Comparison of ENCODE assay signal across 31 cellular contexts in genomic region chr1:119920104-119920968, GRCh38. TPM values are rescaled to one million over a fixed set of nuclear protein-coding genes. Genes with fewer than 3 reads are reported as not detected.
"Had no signal": no experiment of that assay in that cellular context is flagged by ENCODE, and none has a peak within 500 bp of the region (broad histone marks: within the 10 kb centered on the region; RNA-seq: fewer than 3 reads in every experiment).

No MANE protein-coding gene starts in this region.

- H3K27ac ChIP-seq: adrenal gland, body of pancreas, heart left ventricle, ovary, right lobe of liver, tibial nerve had no signal

- H3K4me1 ChIP-seq: adrenal gland, body of pancreas, right lobe of liver, tibial nerve had no signal

- H3K4me3 ChIP-seq: adrenal gland, body of pancreas, heart left ventricle, ovary, right lobe of liver, tibial nerve had no signal

- ATAC-seq: activated CD4-positive, alpha-beta T cell treated with anti-CD3 and anti-CD28 coated beads for 36 hours; activated naive CD4-positive, alpha-beta T cell treated with anti-CD3 and anti-CD28 coated beads, Interleukin-2, amount 50 U/mL, for 72 hours; body of pancreas; heart left ventricle; left colon; natural killer cell; T-cell had no signal

- DNase-seq: activated CD4-positive, alpha-beta T cell treated with anti-CD3 and anti-CD28 coated beads for 36 hours; activated CD4-positive, alpha-beta T cell treated with anti-CD3 and anti-CD28 coated beads, Interleukin-2, amount 50 U/mL, for 48 hours; activated CD4-positive, CD25-positive, alpha-beta regulatory T cell; activated CD8-positive, alpha-beta memory T cell treated with anti-CD3 and anti-CD28 coated beads, Interleukin-2, amount 50 U/mL, for 48 hours; activated naive CD4-positive, alpha-beta T cell; activated T-cell treated with anti-CD3 and anti-CD28 coated beads, Interleukin-2, amount 50 U/mL, for 24 hours; adrenal gland; aorta; body of pancreas; dermis blood vessel endothelial cell; effector CD4-positive, alpha-beta T cell; heart left ventricle; hypothalamus; immature natural killer cell; kidney; left colon; natural killer cell; ovary; right lobe of liver; stimulated activated CD4-positive, alpha-beta T cell treated with anti-CD3 and anti-CD28 coated beads, Interleukin-2, amount 100 ng/mL, for 48 hours; T-cell had no signal

- H3K9me3 ChIP-seq: adrenal gland, body of pancreas, heart left ventricle, ovary, right lobe of liver, tibial nerve had no signal

- H3K36me3 ChIP-seq: ovary had no signal

- H3K4me3 Mint-ChIP-seq: activated CD4-positive, alpha-beta T cell treated with anti-CD3 and anti-CD28 coated beads for 36 hours; activated T-cell treated with anti-CD3 and anti-CD28 coated beads, Interleukin-2, amount 50 U/mL, for 24 hours; immature natural killer cell; natural killer cell; T-cell; T-helper 2 cell treated with Interferon-gamma antibody and Interleukin-4, amounts not matched to agents 5 μg/mL and 100 μg/mL, for 36 hours had no signal

- H3K4me1 Mint-ChIP-seq: activated CD4-positive, alpha-beta T cell treated with anti-CD3 and anti-CD28 coated beads for 36 hours; immature natural killer cell; natural killer cell; T-cell had no signal

- H3K9me3 Mint-ChIP-seq: activated naive CD4-positive, alpha-beta T cell treated with anti-CD3 and anti-CD28 coated beads, Interleukin-2, amount 50 U/mL, for 72 hours; activated T-cell treated with anti-CD3 and anti-CD28 coated beads, Interleukin-2, amount 50 U/mL, for 24 hours; natural killer cell; T-cell; T-helper 2 cell treated with Interferon-gamma antibody and Interleukin-4, amounts not matched to agents 5 μg/mL and 100 μg/mL, for 36 hours had no signal

- H3K27me3 Mint-ChIP-seq: activated CD4-positive, alpha-beta T cell treated with anti-CD3 and anti-CD28 coated beads for 36 hours; activated T-cell treated with anti-CD3 and anti-CD28 coated beads, Interleukin-2, amount 50 U/mL, for 24 hours; T-cell had no signal

- H3K27ac Mint-ChIP-seq: activated CD4-positive, alpha-beta T cell treated with anti-CD3 and anti-CD28 coated beads for 36 hours; activated T-cell treated with anti-CD3 and anti-CD28 coated beads, Interleukin-2, amount 50 U/mL, for 24 hours; natural killer cell; progenitor cell of endocrine pancreas; T-cell; T-helper 2 cell treated with Interferon-gamma antibody and Interleukin-4, amounts not matched to agents 5 μg/mL and 100 μg/mL, for 36 hours had no signal

- H3K27me3 ChIP-seq: adrenal gland, body of pancreas, heart left ventricle, ovary, right lobe of liver, tibial nerve had no signal

RNA-seq across cellular contexts. Expression of gene ADAM30, which starts 24.0 kb away (rescaled TPM):
- total RNA-seq: activated CD4-positive, alpha-beta T cell treated with anti-CD3 and anti-CD28 coated beads for 36 hours; activated naive CD4-positive, alpha-beta T cell treated with anti-CD3 and anti-CD28 coated beads, Interleukin-2, amount 50 U/mL, for 72 hours; adrenal gland; aorta; body of pancreas; dermis blood vessel endothelial cell; fibroblast of lung; heart left ventricle; kidney; left colon; lower leg skin; ovary; progenitor cell of endocrine pancreas; renal cortical epithelial cell; right lobe of liver; skeletal muscle tissue; T-cell; temporal lobe; tibial nerve; urinary bladder had no signal
- polyA plus RNA-seq: adrenal gland, aorta, fibroblast of lung, heart left ventricle, immature natural killer cell, ovary, urinary bladder had no signal
